In genomic region chr18:41227993-41228392, GRCh38 we compare ENCODE assay signal across 15 cellular contexts.
DNase-seq lines count a peak whose midpoint lies in the region; ATAC-seq, FAIRE-seq and TF ChIP-seq lines count a peak whose summit lies in the region.
"Had no signal": no experiment of that assay in that cellular context is flagged by ENCODE, and none has a peak within 500 bp of the region (broad histone marks: within the 10 kb centered on the region; RNA-seq: fewer than 3 reads in every experiment).

No MANE protein-coding gene starts in this region.

- H3K27me3 Mint-ChIP-seq in GM23338 (ENCODE audit: insufficient read depth, low read depth, poor library complexity): no peaks in the 10 kb centered on the region

- H3K4me1 ChIP-seq in A549 (no peaks in the 10 kb centered on the region), GM23338 (ENCODE audit: insufficient read depth) (no peaks in the 10 kb centered on the region), PC-9 (replicated peaks; ENCODE audit: insufficient read depth) (no peaks in the 10 kb centered on the region), uterus (no peaks in the 10 kb centered on the region)
- H3K4me1 ChIP-seq: Caco-2 had no signal

- 14% methylated on average over 1 of the region's 1 CpG for WGBS in A549 (ENCODE audit: missing lambda C conversion rate)

- H3K36me3 Mint-ChIP-seq in GM23338 (ENCODE audit: low read depth): no peaks in the 10 kb centered on the region
- H3K36me3 Mint-ChIP-seq: CD14-positive monocyte; CD8-positive, alpha-beta T cell had no signal

- H3F3A ChIP-seq in GM23338 (replicated peaks; ENCODE audit: low read depth) (no peaks in the 10 kb centered on the region), PC-9 (ENCODE audit: insufficient read depth, low read depth) (no peaks in the 10 kb centered on the region)

- no TSS peak for BruUV-seq in PC-9 (replicated peaks; lab: Mats Ljungman, UMichigan)

- DNase-seq in A549 (ENCODE audit: low read depth in 1 of 2, low spot score in 1 of 2) (no peak), GM23338 (ENCODE audit: low spot score) (no peak), PC-9 (no peak), epithelial cell of esophagus (ENCODE audit: low read depth) (peak; percentile 54), NCI-H510A (lab: John Stamatoyannopoulos, UW) (no peak), uterus (no peak), AG08395 (ENCODE audit: low spot score) (no peak)
- DNase-seq: Caco-2; CD8-positive, alpha-beta T cell; GM23248; H9 had no signal

- FAIRE-seq in A549 (lab: Jason Lieb, UNC): no peak
- FAIRE-seq: A204.1, GM12878, GM18507 had no signal

- no peak overlapping the region for H3K4me3 ChIP-seq in A549
- H3K4me3 ChIP-seq in GM23338: no peak overlapping the region
- H3K4me3 ChIP-seq in PC-9: no peak overlapping the region
- H3K4me3 ChIP-seq in epithelial cell of esophagus (ENCODE audit: low read length): no peak overlapping the region
- H3K4me3 ChIP-seq in uterus: no peak overlapping the region
- H3K4me3 ChIP-seq: GM12878, GM23248 had no signal

- H3K27ac Mint-ChIP-seq in GM23338: no peak overlapping the region; the same call in 1 of the 2 replicates
- H3K27ac Mint-ChIP-seq: CD14-positive monocyte; CD8-positive, alpha-beta T cell had no signal

- TF ChIP-seq RAD21 in A549 (conservative IDR thresholded peaks at IDR 0.05 in 1 of 2, IDR thresholded peaks at IDR 0.05 in 1 of 2): no peak

- TF ChIP-seq EP300 in A549 (IDR thresholded peaks at IDR 0.05): no peak

- CTCF ChIA-PET in A549 (lab: Yijun Ruan, JAX): no interaction called here
- CTCF ChIA-PET in PC-9 (lab: Charles Lee): no interaction called here

- H3K4me2 ChIP-seq in A549: no peak overlapping the region
- H3K4me2 ChIP-seq in GM23338: no peak overlapping the region
- H3K4me2 ChIP-seq in PC-9: no peak overlapping the region

- intact Hi-C loops in PC-9 (cut with micrococcal nuclease; ENCODE audit: unreplicated experiment) (no loop called here), uterus (cut with DNase I; ENCODE audit: low total_unique reads) (no loop called here)

- TF ChIP-seq POLR2A in A549 (IDR thresholded peaks at IDR 0.05; ENCODE audit: low read length): no peak
- TF ChIP-seq POLR2A in uterus (IDR thresholded peaks at IDR 0.05): no peak

- H2AFZ ChIP-seq in GM23338: peak overlapping the region; percentile 64
- H2AFZ ChIP-seq in PC-9: peak overlapping the region; percentile 43; the same call in 1 of the 2 replicates
- H2AFZ ChIP-seq: GM23248 had no signal

- H3K27ac ChIP-seq in A549: no peak overlapping the region
- H3K27ac ChIP-seq in GM23338 (ENCODE audit: low read depth): no peak overlapping the region
- no peak overlapping the region for H3K27ac ChIP-seq in PC-9
- H3K27ac ChIP-seq in uterus: no peak overlapping the region
- H3K27ac ChIP-seq: GM23248 had no signal

- H4K20me1 ChIP-seq in GM23338 (replicated peaks; ENCODE audit: insufficient read depth): no peaks in the 10 kb centered on the region
- H4K20me1 ChIP-seq in PC-9 (ENCODE audit: insufficient read depth): no peaks in the 10 kb centered on the region

- H3K9me2 ChIP-seq in GM23338 (ENCODE audit: insufficient read depth): peaks cover 10% of the 10 kb centered on the region
- H3K9me2 ChIP-seq in PC-9 (ENCODE audit: insufficient read depth): no peaks in the 10 kb centered on the region

- H3K79me2 ChIP-seq in GM23338 (replicated peaks; ENCODE audit: insufficient read depth): no peaks in the 10 kb centered on the region
- H3K79me2 ChIP-seq in PC-9 (ENCODE audit: low read depth): no peaks in the 10 kb centered on the region

- POLR2A ChIA-PET in A549 (lab: Yijun Ruan, JAX): no interaction called here
- POLR2A ChIA-PET in PC-9 (lab: Charles Lee; ENCODE audit: unreplicated experiment): no interaction called here

- H3K36me3 ChIP-seq in GM23338 (ENCODE audit: insufficient read depth) (no peaks in the 10 kb centered on the region), PC-9 (ENCODE audit: low read depth) (no peaks in the 10 kb centered on the region), uterus (no peaks in the 10 kb centered on the region)

- H3K9me3 ChIP-seq in A549 (no peaks in the 10 kb centered on the region), PC-9 (ENCODE audit: insufficient read depth, low read depth) (no peaks in the 10 kb centered on the region), uterus (no peaks in the 10 kb centered on the region)
- H3K9me3 ChIP-seq: Caco-2 had no signal

- H3K4me1 Mint-ChIP-seq in GM23338: no peaks in the 10 kb centered on the region
- H3K4me1 Mint-ChIP-seq: CD14-positive monocyte, H9 had no signal

- no peak overlapping the region for H3K4me3 Mint-ChIP-seq in GM23338
- H3K4me3 Mint-ChIP-seq: CD14-positive monocyte; CD8-positive, alpha-beta T cell; H9 had no signal

- 0 out of 3 replicates have a peak, but pooled peaks cover 2% of the 10 kb centered on the region for H3K9me3 Mint-ChIP-seq in GM23338

- TF ChIP-seq CTCF in A549 (IDR thresholded peaks at IDR 0.05) (no peak), GM23338 (conservative IDR thresholded peaks at IDR 0.05; ENCODE audit: low read depth in 2 of 2) (no peak), PC-9 (conservative IDR thresholded peaks at IDR 0.05) (no peak), epithelial cell of esophagus (IDR thresholded peaks at IDR 0.05; ENCODE audit: insufficient read depth, low read depth, low read length, missing control alignments) (no peak), uterus (IDR thresholded peaks at IDR 0.05) (no peak)

- H3K27me3 ChIP-seq in GM23338 (ENCODE audit: insufficient read depth) (no peaks in the 10 kb centered on the region), PC-9 (ENCODE audit: insufficient read depth, low read depth) (no peaks in the 10 kb centered on the region), uterus (no peaks in the 10 kb centered on the region)

- ATAC-seq in A549 (no peak), GM23338 (no peak)
- ATAC-seq: CD8-positive, alpha-beta T cell; GM12878 had no signal

TF ChIP-seq in A549, 52 proteins besides CTCF, POLR2A, EP300 and RAD21 (continues in another document):
- TF ChIP-seq MAFK (IDR thresholded peaks at IDR 0.05; ENCODE audit: partially characterized antibody) (peak; percentile 75), EHF (CRISPR knock-in tag; IDR thresholded peaks at IDR 0.05) (no peak), PHF8 (IDR thresholded peaks at IDR 0.05; ENCODE audit: borderline replicate concordance, low read depth) (no peak), HEYL (CRISPR knock-in tag; IDR thresholded peaks at IDR 0.05) (no peak), REST (IDR thresholded peaks at IDR 0.05) (no peak)

TF ChIP-seq in GM23338, 12 proteins besides CTCF, POLR2A, EP300 and RAD21 (continues in another document):
- TF ChIP-seq NANOG (IDR thresholded peaks at IDR 0.05; ENCODE audit: borderline replicate concordance) (no peak), POLR2AphosphoS5 (IDR thresholded peaks at IDR 0.05; ENCODE audit: low read depth) (no peak), EZH2 (IDR thresholded peaks at IDR 0.05; ENCODE audit: low read depth, unreplicated experiment) (no peak), EZH2phosphoT487 (IDR thresholded peaks at IDR 0.05; ENCODE audit: unreplicated experiment) (no peak), ZNF114 (CRISPR knock-in tag; IDR thresholded peaks at IDR 0.05) (no peak), ZNF331 (CRISPR knock-in tag; IDR thresholded peaks at IDR 0.05; ENCODE audit: low read depth) (no peak), CREB1 (CRISPR knock-in tag; IDR thresholded peaks at IDR 0.05; ENCODE audit: low read depth) (no peak), ETS1 (IDR thresholded peaks at IDR 0.05) (no peak), REST (IDR thresholded peaks at IDR 0.05; ENCODE audit: unreplicated experiment) (no peak), STAT1 (IDR thresholded peaks at IDR 0.05; ENCODE audit: unreplicated experiment) (no peak), JUNB (IDR thresholded peaks at IDR 0.05; ENCODE audit: unreplicated experiment) (no peak)
